In the genomic region with DNA sequence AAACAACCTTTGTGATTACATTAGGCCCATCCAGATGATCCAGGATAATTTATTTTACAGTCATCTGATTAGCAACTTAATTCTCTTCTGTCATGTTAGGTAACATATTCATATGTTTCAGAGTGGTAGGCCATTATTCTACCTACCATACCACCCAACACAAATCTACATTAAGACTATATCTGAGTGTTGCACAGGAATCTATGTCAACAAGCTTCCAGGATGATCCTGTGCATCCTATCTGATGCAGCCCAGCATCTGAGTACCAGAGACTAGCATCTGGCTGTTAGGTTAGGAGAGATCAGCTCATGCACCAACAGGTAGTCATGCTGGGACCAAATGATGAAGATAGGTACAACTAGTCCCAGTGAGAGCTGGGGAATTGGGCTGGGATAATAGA, we compare ENCODE assay signal across 12 cellular contexts. TPM values are rescaled to one million over a fixed set of nuclear protein-coding genes. Genes with fewer than 3 reads are reported as not detected.
A peak's percentile ranks its signal among the peaks of the same experiment; 100 is the strongest.
DNase-seq lines count a peak whose midpoint lies in the region; ATAC-seq and TF ChIP-seq lines count a peak whose summit lies in the region.
"Had no signal": no experiment of that assay in that cellular context is flagged by ENCODE, and none has a peak within 500 bp of the region (broad histone marks: within the 10 kb centered on the region; RNA-seq: fewer than 3 reads in every experiment).

No MANE protein-coding gene starts in this region.

- peaks cover 9% of the 10 kb centered on the region for H3K4me1 ChIP-seq in A673 (ENCODE audit: insufficient read depth, low read length, poor library complexity, severe bottlenecking)
- H3K4me1 ChIP-seq in GM23338 (ENCODE audit: insufficient read depth): peaks cover 15% of the 10 kb centered on the region
- H3K4me1 ChIP-seq in thyroid gland: peaks cover 20 to 37% of the 10 kb centered on the region in 2 donors

- H3K27me3 Mint-ChIP-seq in GM23338 (ENCODE audit: insufficient read depth, low read depth, poor library complexity): peaks cover 10% of the 10 kb centered on the region
- H3K27me3 Mint-ChIP-seq in activated CD8-positive, alpha-beta T cell treated with anti-CD3 and anti-CD28 coated beads for 36 hours: no peaks in the 10 kb centered on the region
- peaks cover 0 to 9% (median 7%) of the 10 kb centered on the region in 3 donors for H3K27me3 Mint-ChIP-seq in immature natural killer cell (ENCODE audit: low read depth in 3 of 3)

- no peak for ATAC-seq in GM23338
- no peak for ATAC-seq in activated CD8-positive, alpha-beta T cell treated with anti-CD3 and anti-CD28 coated beads for 36 hours
- ATAC-seq in left lobe of liver: no peak
- ATAC-seq in GM19463 (IDR thresholded peaks at IDR 0.05; ENCODE audit: unreplicated experiment): no peak

- H3K36me3 ChIP-seq in A673 (ENCODE audit: insufficient read depth, low read length, poor library complexity, severe bottlenecking) (peaks cover 57% of the 10 kb centered on the region), GM23338 (ENCODE audit: insufficient read depth) (peaks cover 32% of the 10 kb centered on the region), thyroid gland (peaks cover 36 to 39% of the 10 kb centered on the region in 2 donors)

- H3K4me3 ChIP-seq in A673 (ENCODE audit: low read depth, low read length, poor library complexity, severe bottlenecking) (peak overlapping the region; percentile 94), GM23338 (peak overlapping the region; percentile 94), thyroid gland (replicated peaks in 1 of 3) (no peak overlapping the region)

- H3F3A ChIP-seq in GM23338 (replicated peaks; ENCODE audit: low read depth): peaks cover 10% of the 10 kb centered on the region

- BruUV-seq in A673 (replicated peaks; lab: Mats Ljungman, UMichigan): no TSS peak

- H3K36me3 Mint-ChIP-seq in GM23338 (ENCODE audit: low read depth): peaks cover 65% of the 10 kb centered on the region
- H3K36me3 Mint-ChIP-seq in activated CD8-positive, alpha-beta T cell treated with anti-CD3 and anti-CD28 coated beads for 36 hours (ENCODE audit: low read depth): peaks cover 68% of the 10 kb centered on the region
- peaks cover 9 to 35% (median 11%) of the 10 kb centered on the region in 3 donors for H3K36me3 Mint-ChIP-seq in immature natural killer cell

- no peak for TF ChIP-seq CTCF in A673 (conservative IDR thresholded peaks at IDR 0.05; ENCODE audit: low read depth, low read length)
- no peak for TF ChIP-seq CTCF in GM23338 (conservative IDR thresholded peaks at IDR 0.05; ENCODE audit: low read depth in 2 of 2)
- TF ChIP-seq CTCF in activated CD8-positive, alpha-beta T cell treated with anti-CD3 and anti-CD28 coated beads for 36 hours (IDR thresholded peaks at IDR 0.05): no peak
- no peak for TF ChIP-seq CTCF in thyroid gland (IDR thresholded peaks at IDR 0.05)

- no peak for TF ChIP-seq POLR2A in thyroid gland (IDR thresholded peaks at IDR 0.05)

- H3K27ac ChIP-seq in A673 (ENCODE audit: low read depth, low read length, poor library complexity, severe bottlenecking) (no peak overlapping the region), GM23338 (ENCODE audit: low read depth) (peak overlapping the region; percentile 90; the same call in 1 of the 2 replicates), thyroid gland (no peak overlapping the region)

- H3K9me3 Mint-ChIP-seq in GM23338 (no peaks in the 10 kb centered on the region; the same call in 2 of the 3 replicates), immature natural killer cell (no peaks in the 10 kb centered on the region)
- no peaks in the 10 kb centered on the region for H3K9me3 Mint-ChIP-seq in activated CD8-positive, alpha-beta T cell treated with anti-CD3 and anti-CD28 coated beads for 36 hours

- H3K4me3 Mint-ChIP-seq in GM23338: peak overlapping the region; percentile 98
- peak overlapping the region; percentile 99 for H3K4me3 Mint-ChIP-seq in activated CD8-positive, alpha-beta T cell treated with anti-CD3 and anti-CD28 coated beads for 36 hours
- H3K4me3 Mint-ChIP-seq in immature natural killer cell: peak overlapping the region; percentile 62 to 97 (median 97)

- H3K9me2 ChIP-seq in GM23338 (ENCODE audit: insufficient read depth): no peaks in the 10 kb centered on the region

- H3K4me1 Mint-ChIP-seq in GM23338 (peaks cover 20% of the 10 kb centered on the region), immature natural killer cell (peaks cover 41 to 52% of the 10 kb centered on the region in 2 donors)
- peaks cover 51% of the 10 kb centered on the region for H3K4me1 Mint-ChIP-seq in activated CD8-positive, alpha-beta T cell treated with anti-CD3 and anti-CD28 coated beads for 36 hours (ENCODE audit: low read depth)

- H3K27ac Mint-ChIP-seq in GM23338: peak overlapping the region; percentile 96; the same call in 1 of the 2 replicates
- H3K27ac Mint-ChIP-seq in activated CD8-positive, alpha-beta T cell treated with anti-CD3 and anti-CD28 coated beads for 36 hours: peak overlapping the region; percentile 96
- peak overlapping the region; percentile 95 to 99 (median 98) for H3K27ac Mint-ChIP-seq in immature natural killer cell

- intact Hi-C loops in A673 (cut with micrococcal nuclease; ENCODE audit: unreplicated experiment): no loop called here
- intact Hi-C loops in activated CD8-positive, alpha-beta T cell treated with anti-CD3 and anti-CD28 coated beads for 36 hours (cut with micrococcal nuclease): no loop called here
- intact Hi-C loops in thyroid gland (cut with DNase I): no loop called here

- CTCF ChIA-PET in A673 (lab: Charles Lee): no interaction called here
- CTCF ChIA-PET in activated CD8-positive, alpha-beta T cell treated with anti-CD3 and anti-CD28 coated beads for 36 hours (lab: Charles Lee): interaction anchor here (1.4 to 4.0 kb wide), 2 partner anchors 10 to 41 kb away, joined by 4 to 32 read pairs; no protein-coding TSS in a partner anchor

- no peak for DNase-seq in A673 (ENCODE audit: low spot score)
- no peak for DNase-seq in GM23338 (ENCODE audit: low spot score)
- DNase-seq in activated CD8-positive, alpha-beta T cell treated with anti-CD3 and anti-CD28 coated beads for 36 hours: no peak
- no peak for DNase-seq in immature natural killer cell
- DNase-seq in left lobe of liver (ENCODE audit: low spot score): no peak
- no peak for DNase-seq in thyroid gland
- DNase-seq in stimulated activated CD4-positive, alpha-beta T cell treated with anti-CD3 and anti-CD28 coated beads, Interleukin-2, amount 100 ng/mL, for 48 hours: no peak
- DNase-seq: aorta, NCI-H524, testis had no signal

- POLR2A ChIA-PET in A673 (lab: Charles Lee; ENCODE audit: low non-redundant PET): no interaction called here
- POLR2A ChIA-PET in activated CD8-positive, alpha-beta T cell treated with anti-CD3 and anti-CD28 coated beads for 36 hours (lab: Charles Lee): interaction anchor here (0.9 to 3.4 kb wide), 6 partner anchors 10 to 531 kb away, joined by 3 to 24 read pairs (median 4); a partner anchor contains a TSS

- H3K4me2 ChIP-seq in GM23338: peak overlapping the region; percentile 100

- H3K27me3 ChIP-seq in A673 (replicated peaks; ENCODE audit: insufficient read depth, low read depth, low read length, poor library complexity) (no peaks in the 10 kb centered on the region), GM23338 (ENCODE audit: insufficient read depth) (no peaks in the 10 kb centered on the region), thyroid gland (no peaks in the 10 kb centered on the region)
- H3K27me3 ChIP-seq: testis had no signal

- peaks cover 5% of the 10 kb centered on the region for H4K20me1 ChIP-seq in GM23338 (replicated peaks; ENCODE audit: insufficient read depth)

- peaks cover 27% of the 10 kb centered on the region for H3K79me2 ChIP-seq in GM23338 (replicated peaks; ENCODE audit: insufficient read depth)

- H3K9me3 ChIP-seq in A673 (ENCODE audit: low read depth, low read length, poor library complexity, severe bottlenecking) (no peaks in the 10 kb centered on the region), thyroid gland (no peaks in the 10 kb centered on the region)
- H3K9me3 ChIP-seq: testis had no signal

- no peak overlapping the region for H2AFZ ChIP-seq in GM23338

TF ChIP-seq in GM23338, 12 proteins besides CTCF, POLR2A, EP300 and RAD21 (continues in another document):
- TF ChIP-seq EZH2phosphoT487 (IDR thresholded peaks at IDR 0.05; ENCODE audit: unreplicated experiment): no peak

RNA-seq across cellular contexts. Expression of a gene that starts 1.3 kb away (rescaled TPM):
- 119 and 147 TPM in 2 replicates for total RNA-seq in A673 (2021)
- 70.5 and 72.3 TPM in 2 replicates for total RNA-seq in GM23338 (2014; rRNA removed; shearing (Covaris generic))
- 43.9 and 44.1 TPM in 2 replicates for polyA plus RNA-seq in GM23338 (2016; fragmentation: Nextera tagmentation; extraction: Ambion mirVana)
- total RNA-seq in activated CD8-positive, alpha-beta T cell treated with anti-CD3 and anti-CD28 coated beads for 36 hours: 10 to 100 TPM; 92.3 to 98.3 TPM
- polyA plus RNA-seq in immature natural killer cell: 10 to 100 TPM; 29.3 to 41.9 (median 33.8) TPM
- total RNA-seq in left lobe of liver: 32.9 TPM
- 10 to 100 TPM; 47.3 to 77.3 (median 62.1) TPM for total RNA-seq in thyroid gland

RNA-seq across cellular contexts. Expression of a gene that starts 7.0 kb away (rescaled TPM):
- total RNA-seq in A673 (2021) (77.6 and 79.5 TPM in 2 replicates), left lobe of liver (45.5 TPM), thyroid gland (100 to 1,000 TPM; 240 to 522 (median 435) TPM)
- total RNA-seq in GM23338 (2014; rRNA removed; shearing (Covaris generic)): 75.1 and 98.5 TPM in 2 replicates
- polyA plus RNA-seq in GM23338 (2016; fragmentation: Nextera tagmentation; extraction: Ambion mirVana) (41.8 and 43.5 TPM in 2 replicates), immature natural killer cell (10 to 100 TPM; 50.0 to 79.0 (median 71.6) TPM)
- 10 to 100 TPM; 74.6 to 76.2 TPM for total RNA-seq in activated CD8-positive, alpha-beta T cell treated with anti-CD3 and anti-CD28 coated beads for 36 hours

RNA-seq across cellular contexts. Expression of a gene that starts 31.4 kb away (rescaled TPM):
- total RNA-seq in A673 (2021) (111 and 113 TPM in 2 replicates), left lobe of liver (50.9 TPM), thyroid gland (100 to 1,000 TPM; 108 to 325 (median 201) TPM)
- 74.8 and 76.9 TPM in 2 replicates for total RNA-seq in GM23338 (2014; rRNA removed; shearing (Covaris generic))
- polyA plus RNA-seq in GM23338 (2016; fragmentation: Nextera tagmentation; extraction: Ambion mirVana) (13.5 and 16.5 TPM in 2 replicates), immature natural killer cell (10 to 100 TPM; 24.3 to 44.4 (median 32.8) TPM)
- 10 to 100 TPM; 78.6 to 85.6 TPM for total RNA-seq in activated CD8-positive, alpha-beta T cell treated with anti-CD3 and anti-CD28 coated beads for 36 hours

RNA-seq across cellular contexts. Expression of a gene that starts 33.9 kb away (rescaled TPM):
- total RNA-seq in A673 (2021): not detected in 2 replicates
- not detected in 2 replicates for total RNA-seq in GM23338 (2014; rRNA removed; shearing (Covaris generic))
- 0.03 and 0.05 TPM in 2 replicates for polyA plus RNA-seq in GM23338 (2016; fragmentation: Nextera tagmentation; extraction: Ambion mirVana)
- under 1 TPM in 1 of 2 experiments, not detected in 1; 0.07 TPM for total RNA-seq in activated CD8-positive, alpha-beta T cell treated with anti-CD3 and anti-CD28 coated beads for 36 hours
- not detected for polyA plus RNA-seq in immature natural killer cell
- total RNA-seq in left lobe of liver: 21.1 TPM
- not detected for total RNA-seq in thyroid gland
- total RNA-seq: fibroblast of villous mesenchyme had no signal

Comparison
In these comparisons a context has a peak if more than half of its experiments do, and no peak if none do; other contexts are left out.
1. H3K4me3 ChIP-seq: peak in A673 (single experiment) and GM23338 (single experiment); none in thyroid gland (0 of 3).
2. Peak in every context shown above with its lines, with median percentiles within 50 percentile points of each other: H3K27ac Mint-ChIP-seq and H3K4me3 Mint-ChIP-seq.